Comparison of ENCODE assay signal across 8 cellular contexts in genomic region chr11:72080326-72081183, GRCh38. TPM values are rescaled to one million over a fixed set of nuclear protein-coding genes. Genes with fewer than 3 reads are reported as not detected.
DNase-seq lines count a peak whose midpoint lies in the region; ATAC-seq, FAIRE-seq and TF ChIP-seq lines count a peak whose summit lies in the region.

Gene LRRC51, plus strand, starts transcription at chr11:72080850. Its CDS starts 8,234 bp downstream, at chr11:72089084.
A gene with protein sequence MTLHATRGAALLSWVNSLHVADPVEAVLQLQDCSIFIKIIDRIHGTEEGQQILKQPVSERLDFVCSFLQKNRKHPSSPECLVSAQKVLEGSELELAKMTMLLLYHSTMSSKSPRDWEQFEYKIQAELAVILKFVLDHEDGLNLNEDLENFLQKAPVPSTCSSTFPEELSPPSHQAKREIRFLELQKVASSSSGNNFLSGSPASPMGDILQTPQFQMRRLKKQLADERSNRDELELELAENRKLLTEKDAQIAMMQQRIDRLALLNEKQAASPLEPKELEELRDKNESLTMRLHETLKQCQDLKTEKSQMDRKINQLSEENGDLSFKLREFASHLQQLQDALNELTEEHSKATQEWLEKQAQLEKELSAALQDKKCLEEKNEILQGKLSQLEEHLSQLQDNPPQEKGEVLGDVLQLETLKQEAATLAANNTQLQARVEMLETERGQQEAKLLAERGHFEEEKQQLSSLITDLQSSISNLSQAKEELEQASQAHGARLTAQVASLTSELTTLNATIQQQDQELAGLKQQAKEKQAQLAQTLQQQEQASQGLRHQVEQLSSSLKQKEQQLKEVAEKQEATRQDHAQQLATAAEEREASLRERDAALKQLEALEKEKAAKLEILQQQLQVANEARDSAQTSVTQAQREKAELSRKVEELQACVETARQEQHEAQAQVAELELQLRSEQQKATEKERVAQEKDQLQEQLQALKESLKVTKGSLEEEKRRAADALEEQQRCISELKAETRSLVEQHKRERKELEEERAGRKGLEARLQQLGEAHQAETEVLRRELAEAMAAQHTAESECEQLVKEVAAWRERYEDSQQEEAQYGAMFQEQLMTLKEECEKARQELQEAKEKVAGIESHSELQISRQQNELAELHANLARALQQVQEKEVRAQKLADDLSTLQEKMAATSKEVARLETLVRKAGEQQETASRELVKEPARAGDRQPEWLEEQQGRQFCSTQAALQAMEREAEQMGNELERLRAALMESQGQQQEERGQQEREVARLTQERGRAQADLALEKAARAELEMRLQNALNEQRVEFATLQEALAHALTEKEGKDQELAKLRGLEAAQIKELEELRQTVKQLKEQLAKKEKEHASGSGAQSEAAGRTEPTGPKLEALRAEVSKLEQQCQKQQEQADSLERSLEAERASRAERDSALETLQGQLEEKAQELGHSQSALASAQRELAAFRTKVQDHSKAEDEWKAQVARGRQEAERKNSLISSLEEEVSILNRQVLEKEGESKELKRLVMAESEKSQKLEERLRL (N-terminal part only) (minus strand): TSS chr11:72080542. CDS start chr11:72035943, 44,599 bp downstream.

- peak; percentile 87 for ATAC-seq in HG03442 (IDR thresholded peaks at IDR 0.05; ENCODE audit: unreplicated experiment)
- peak; percentile 96 for ATAC-seq in activated CD4-positive, alpha-beta T cell treated with anti-CD3 and anti-CD28 coated beads for 36 hours

- peaks cover 10% of the 10 kb centered on the region for H3K36me3 Mint-ChIP-seq in activated CD4-positive, alpha-beta T cell treated with anti-CD3 and anti-CD28 coated beads for 36 hours (ENCODE audit: low read depth)

- DNase-seq in BE2C: peak; percentile 99
- peak; percentile 77 for DNase-seq in GM19239 (ENCODE audit: insufficient read length, low spot score)
- DNase-seq in NCI-H510A treated with DMSO at 0.1 percent for 48 hours (lab: John Stamatoyannopoulos, UW): peak; percentile 99
- DNase-seq in activated CD4-positive, alpha-beta T cell treated with anti-CD3 and anti-CD28 coated beads for 36 hours: peak; percentile 100
- DNase-seq in choroid plexus epithelial cell (ENCODE audit: low read depth): peak; percentile 100
- DNase-seq in kidney epithelial cell (ENCODE audit: low read depth): peak; percentile 100
- DNase-seq in stimulated activated CD4-positive, alpha-beta T cell treated with anti-CD3 and anti-CD28 coated beads, Interleukin-15, amount 100 ng/mL, for 24 hours: peak; percentile 99

- peaks cover 7% of the 10 kb centered on the region for H3K36me3 ChIP-seq in BE2C
- no peaks in the 10 kb centered on the region for H3K36me3 ChIP-seq in kidney epithelial cell (ENCODE audit: control insufficient read depth, insufficient read depth, low read length)

- TF ChIP-seq CTCF in BE2C (IDR thresholded peaks at IDR 0.05; ENCODE audit: low read depth, low read length) (no peak), choroid plexus epithelial cell (conservative IDR thresholded peaks at IDR 0.05; ENCODE audit: low read depth, low read length) (no peak), kidney epithelial cell (IDR thresholded peaks at IDR 0.05; ENCODE audit: insufficient read depth, low read length, poor library complexity, severe bottlenecking) (no peak)

- CTCF ChIA-PET in activated CD4-positive, alpha-beta T cell treated with anti-CD3 and anti-CD28 coated beads for 36 hours (lab: Charles Lee): interaction anchor here (1.2 to 2.0 kb wide), 3 partner anchors 17 to 28 kb away, joined by 3 to 10 read pairs (median 5); partner anchors contain the start of gene TOMT

- H3K27me3 ChIP-seq in BE2C (no peaks in the 10 kb centered on the region), kidney epithelial cell (ENCODE audit: control insufficient read depth, insufficient read depth, low read length) (no peaks in the 10 kb centered on the region)

- POLR2A ChIA-PET in activated CD4-positive, alpha-beta T cell treated with anti-CD3 and anti-CD28 coated beads for 36 hours (lab: Charles Lee): interaction anchor here (0.6 to 0.9 kb wide), 2 partner anchors 32 to 152 kb away, joined by 4 to 8 read pairs; partner anchors contain the start of genes ANAPC15 and XNDC1N

- H3K4me1 Mint-ChIP-seq in activated CD4-positive, alpha-beta T cell treated with anti-CD3 and anti-CD28 coated beads for 36 hours: peaks cover 37% of the 10 kb centered on the region

- H3K4me1 ChIP-seq in BE2C: peaks cover 14% of the 10 kb centered on the region

- intact Hi-C loops in activated CD4-positive, alpha-beta T cell treated with anti-CD3 and anti-CD28 coated beads for 36 hours (cut with DNase I, micrococcal nuclease): loop anchor here (1.0 to 2.0 kb wide), 13 partner anchors 23 to 1699 kb away; partner anchors contain the start of genes ANAPC15 (in 2 of the 2), CLPB (in 2 of the 2), LAMTOR1 (in 2 of the 2) and ATG16L2 (in 1 of the 2)

- H3K4me3 ChIP-seq in BE2C (ENCODE audit: low read depth, low read length): peak within 1 kb of the TSS; percentile 74
- peak within 1 kb of the TSS; percentile 74 for H3K4me3 ChIP-seq in choroid plexus epithelial cell (ENCODE audit: low read depth, low read length)
- H3K4me3 ChIP-seq in kidney epithelial cell (ENCODE audit: low read depth, low read length): peak within 1 kb of the TSS; percentile 89

- H3K9me3 ChIP-seq in BE2C: no peaks in the 10 kb centered on the region

- no peaks in the 10 kb centered on the region for H3K27me3 Mint-ChIP-seq in activated CD4-positive, alpha-beta T cell treated with anti-CD3 and anti-CD28 coated beads for 36 hours

- peak; percentile 98 for FAIRE-seq in GM19239 (lab: Jason Lieb, UNC)

- no peaks in the 10 kb centered on the region for H3K9me3 Mint-ChIP-seq in activated CD4-positive, alpha-beta T cell treated with anti-CD3 and anti-CD28 coated beads for 36 hours (ENCODE audit: low read depth)

- H3K4me3 Mint-ChIP-seq in activated CD4-positive, alpha-beta T cell treated with anti-CD3 and anti-CD28 coated beads for 36 hours: peak within 1 kb of the TSS; percentile 91

- H3K27ac Mint-ChIP-seq in activated CD4-positive, alpha-beta T cell treated with anti-CD3 and anti-CD28 coated beads for 36 hours: peak within 1 kb of the TSS; percentile 94

RNA-seq across cellular contexts. Expression of gene LRRC51, which starts in this region (rescaled TPM):
- 7.2 TPM for polyA plus RNA-seq in BE2C (2012; ENCODE audit: insufficient read depth, insufficient read length, low read depth)
- total RNA-seq in activated CD4-positive, alpha-beta T cell treated with anti-CD3 and anti-CD28 coated beads for 36 hours: 10 to 100 TPM in 1 of 2 experiments, 1 to 10 TPM in 1; 7.7 to 11.6 TPM
- 5.7 and 7.3 TPM in 2 replicates for total RNA-seq in kidney epithelial cell

RNA-seq across cellular contexts. Expression of the second gene that starts in this region (rescaled TPM):
- 308 TPM for polyA plus RNA-seq in BE2C (2012; ENCODE audit: insufficient read depth, insufficient read length, low read depth)
- 100 to 1,000 TPM; 154 to 167 TPM for total RNA-seq in activated CD4-positive, alpha-beta T cell treated with anti-CD3 and anti-CD28 coated beads for 36 hours
- 144 and 157 TPM in 2 replicates for total RNA-seq in kidney epithelial cell

Comparison
In these comparisons a context has a peak if more than half of its experiments do, and no peak if none do; other contexts are left out.
1. Peak in every context shown above with its lines: DNase-seq, ATAC-seq and H3K4me3 ChIP-seq.